In the genomic region with DNA sequence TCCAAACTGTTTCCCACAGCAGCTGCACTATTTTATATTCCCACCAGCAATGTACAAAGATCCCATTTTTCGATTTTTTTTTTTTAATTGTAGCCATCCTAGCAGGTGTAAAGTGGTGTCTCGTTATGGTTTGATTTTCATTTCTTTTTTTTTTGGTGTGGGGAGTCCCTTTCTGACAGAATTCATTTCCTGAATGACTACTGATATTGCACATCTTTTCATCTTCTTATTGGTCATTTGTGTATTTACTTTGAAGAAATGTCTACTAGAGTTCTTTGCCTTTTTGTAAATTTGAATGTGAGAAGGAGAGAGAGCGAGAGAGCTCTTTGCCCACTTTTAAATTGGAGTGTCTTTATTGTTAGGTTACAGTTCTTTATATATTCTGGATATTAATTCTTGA, we compare ENCODE assay signal across 15 cellular contexts. TPM values are rescaled to one million over a fixed set of nuclear protein-coding genes. Genes with fewer than 3 reads are reported as not detected.
DNase-seq lines count a peak whose midpoint lies in the region; ATAC-seq and TF ChIP-seq lines count a peak whose summit lies in the region.
"Had no signal": no experiment of that assay in that cellular context is flagged by ENCODE, and none has a peak within 500 bp of the region (broad histone marks: within the 10 kb centered on the region; RNA-seq: fewer than 3 reads in every experiment).

No MANE protein-coding gene starts in this region.

- no peaks in the 10 kb centered on the region for H3K36me3 ChIP-seq in right atrium auricular region

- no peak overlapping the region for H3K27ac Mint-ChIP-seq in activated naive CD4-positive, alpha-beta T cell treated with anti-CD3 and anti-CD28 coated beads, Interleukin-2, amount 50 U/mL, for 72 hours
- H3K27ac Mint-ChIP-seq in IgD-negative memory B cell, result peak overlapping the region; percentile 1 to 80 (median 68)
- peak overlapping the region; percentile 68 for H3K27ac Mint-ChIP-seq in activated naive CD8-positive, alpha-beta T cell treated with anti-CD3 and anti-CD28 coated beads, Interleukin-2, amount 50 U/mL, for 24 hours
- no peak overlapping the region for H3K27ac Mint-ChIP-seq in osteocyte (ENCODE audit: unreplicated experiment)
- H3K27ac Mint-ChIP-seq: nephron progenitor cell had no signal

- no peaks in the 10 kb centered on the region for H3K9me3 ChIP-seq in right atrium auricular region
- H3K9me3 ChIP-seq: ascending aorta, lower lobe of right lung, Peyer's patch had no signal

- no peaks in the 10 kb centered on the region for H3K9me3 Mint-ChIP-seq in activated naive CD4-positive, alpha-beta T cell treated with anti-CD3 and anti-CD28 coated beads, Interleukin-2, amount 50 U/mL, for 72 hours
- H3K9me3 Mint-ChIP-seq in IgD-negative memory B cell (no peaks in the 10 kb centered on the region), osteocyte (ENCODE audit: unreplicated experiment) (no peaks in the 10 kb centered on the region)
- no peaks in the 10 kb centered on the region for H3K9me3 Mint-ChIP-seq in activated naive CD8-positive, alpha-beta T cell treated with anti-CD3 and anti-CD28 coated beads, Interleukin-2, amount 50 U/mL, for 24 hours

- no peak overlapping the region for H3K27ac ChIP-seq in right atrium auricular region
- H3K27ac ChIP-seq: ascending aorta, lower lobe of right lung, Peyer's patch had no signal

- H3K4me1 ChIP-seq in right atrium auricular region, result peaks cover 0 to 13% of the 10 kb centered on the region in 2 donors

- no peaks in the 10 kb centered on the region for H3K27me3 ChIP-seq in right atrium auricular region
- H3K27me3 ChIP-seq: ascending aorta, Peyer's patch had no signal

- peak overlapping the region in 2 of 4 donors; percentile 29 to 35 for H3K4me3 Mint-ChIP-seq in IgD-negative memory B cell
- H3K4me3 Mint-ChIP-seq in activated naive CD8-positive, alpha-beta T cell treated with anti-CD3 and anti-CD28 coated beads, Interleukin-2, amount 50 U/mL, for 24 hours, result peak overlapping the region; percentile 15
- H3K4me3 Mint-ChIP-seq in osteocyte (ENCODE audit: unreplicated experiment), result no peak overlapping the region
- H3K4me3 Mint-ChIP-seq: nephron progenitor cell had no signal

- TF ChIP-seq CTCF in osteocyte (IDR thresholded peaks at IDR 0.05) (no peak), right atrium auricular region (IDR thresholded peaks at IDR 0.05) (no peak)

- H3K4me1 Mint-ChIP-seq in IgD-negative memory B cell, result peaks cover 33 to 53% (median 51%) of the 10 kb centered on the region in 3 donors
- peaks cover 69% of the 10 kb centered on the region for H3K4me1 Mint-ChIP-seq in activated naive CD8-positive, alpha-beta T cell treated with anti-CD3 and anti-CD28 coated beads, Interleukin-2, amount 50 U/mL, for 24 hours
- H3K4me1 Mint-ChIP-seq in osteocyte (ENCODE audit: unreplicated experiment), result peaks cover 10% of the 10 kb centered on the region
- H3K4me1 Mint-ChIP-seq: nephron progenitor cell had no signal

- peak; percentile 64 to 89 for ATAC-seq in activated naive CD4-positive, alpha-beta T cell treated with anti-CD3 and anti-CD28 coated beads, Interleukin-2, amount 50 U/mL, for 72 hours
- peak; percentile 21 for ATAC-seq in activated naive CD8-positive, alpha-beta T cell treated with anti-CD3 and anti-CD28 coated beads, Interleukin-2, amount 50 U/mL, for 24 hours
- ATAC-seq: lower lobe of right lung had no signal

- no peak overlapping the region for H3K4me3 ChIP-seq in right atrium auricular region
- H3K4me3 ChIP-seq: ascending aorta, lower lobe of right lung, Peyer's patch had no signal

- peaks cover 0 to 28% of the 10 kb centered on the region in 2 donors for H3K36me3 Mint-ChIP-seq in activated naive CD4-positive, alpha-beta T cell treated with anti-CD3 and anti-CD28 coated beads, Interleukin-2, amount 50 U/mL, for 72 hours
- peaks cover 2% of the 10 kb centered on the region for H3K36me3 Mint-ChIP-seq in IgD-negative memory B cell
- peaks cover 39% of the 10 kb centered on the region for H3K36me3 Mint-ChIP-seq in activated naive CD8-positive, alpha-beta T cell treated with anti-CD3 and anti-CD28 coated beads, Interleukin-2, amount 50 U/mL, for 24 hours (ENCODE audit: low read depth)
- H3K36me3 Mint-ChIP-seq in osteocyte (ENCODE audit: unreplicated experiment), result peaks cover 7% of the 10 kb centered on the region

- no peaks in the 10 kb centered on the region for H3K27me3 Mint-ChIP-seq in IgD-negative memory B cell
- no peaks in the 10 kb centered on the region for H3K27me3 Mint-ChIP-seq in activated naive CD8-positive, alpha-beta T cell treated with anti-CD3 and anti-CD28 coated beads, Interleukin-2, amount 50 U/mL, for 24 hours
- H3K27me3 Mint-ChIP-seq in osteocyte (ENCODE audit: unreplicated experiment), result no peaks in the 10 kb centered on the region

- DNase-seq in activated naive CD4-positive, alpha-beta T cell treated with anti-CD3 and anti-CD28 coated beads, Interleukin-2, amount 50 U/mL, for 72 hours (ENCODE audit: low spot score in 2 of 2), result no peak
- DNase-seq in activated naive CD4-positive, alpha-beta T cell treated with Interleukin-2 at 50 U/mL for 16 hours, result no peak
- no peak for DNase-seq in activated naive CD8-positive, alpha-beta T cell treated with anti-CD3 and anti-CD28 coated beads, Interleukin-2, amount 50 U/mL, for 24 hours
- DNase-seq in osteocyte (ENCODE audit: extremely low spot score, unreplicated experiment) (no peak), right atrium auricular region (ENCODE audit: low spot score) (no peak), C1 segment of cervical spinal cord (lab: John Stamatoyannopoulos, UW) (no peak), KG1 (lab: John Stamatoyannopoulos, UW) (no peak)
- DNase-seq: DMS 273 treated with DMSO at 0.1 percent for 48 hours, lower lobe of right lung, MM.1S, NCI-H69, nephron progenitor cell, Peyer's patch had no signal

RNA-seq across cellular contexts. Expression of a gene that starts 14.0 kb away (rescaled TPM):
- 100 to 1,000 TPM; 153 to 160 TPM for total RNA-seq in activated naive CD4-positive, alpha-beta T cell treated with anti-CD3 and anti-CD28 coated beads, Interleukin-2, amount 50 U/mL, for 72 hours
- polyA plus RNA-seq in IgD-negative memory B cell, result 98.9 TPM
- 69.8 and 74.2 TPM in 2 replicates for total RNA-seq in osteocyte
- total RNA-seq in right atrium auricular region, result 10 to 100 TPM; 29.4 to 31.9 TPM

RNA-seq across cellular contexts. Expression of a gene that starts 52.7 kb away (rescaled TPM):
- total RNA-seq in activated naive CD4-positive, alpha-beta T cell treated with anti-CD3 and anti-CD28 coated beads, Interleukin-2, amount 50 U/mL, for 72 hours, result 10 to 100 TPM; 45.7 to 48.0 TPM
- 50.7 TPM for polyA plus RNA-seq in IgD-negative memory B cell
- total RNA-seq in osteocyte (33.5 and 43.7 TPM in 2 replicates), right atrium auricular region (10 to 100 TPM; 17.1 to 19.2 TPM)

Comparison
In these comparisons a context has a peak if more than half of its experiments do, and no peak if none do; other contexts are left out.
1. H3K27ac Mint-ChIP-seq: peak in IgD-negative memory B cell (3 of 3) and activated naive CD8-positive, alpha-beta T cell treated with anti-CD3 and anti-CD28 coated beads, Interleukin-2, amount 50 U/mL, for 24 hours (single experiment); none in activated naive CD4-positive, alpha-beta T cell treated with anti-CD3 and anti-CD28 coated beads, Interleukin-2, amount 50 U/mL, for 72 hours (0 of 2) and osteocyte (single experiment).